Comparison of ENCODE assay signal across 16 cellular contexts in the genomic region with DNA sequence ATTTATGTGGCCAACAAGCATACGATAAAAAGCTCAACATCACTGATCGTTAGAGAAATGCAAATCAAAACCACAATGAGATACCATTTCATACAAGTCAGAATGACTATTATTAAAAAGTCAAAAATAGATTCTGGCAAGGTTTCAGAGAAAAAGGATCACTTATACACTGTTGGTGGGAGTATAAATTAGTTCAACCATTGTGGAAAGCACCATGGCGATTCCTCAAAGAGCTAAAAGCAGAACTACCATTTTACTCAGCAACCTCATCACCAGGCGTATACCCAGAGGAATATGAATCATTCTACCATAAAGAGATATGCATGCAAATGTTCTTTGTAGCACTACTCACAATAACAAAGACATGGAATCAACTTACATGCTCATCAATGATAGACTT.
DNase-seq lines count a peak whose midpoint lies in the region; ATAC-seq and TF ChIP-seq lines count a peak whose summit lies in the region.
"Had no signal": no experiment of that assay in that cellular context is flagged by ENCODE, and none has a peak within 500 bp of the region (broad histone marks: within the 10 kb centered on the region; RNA-seq: fewer than 3 reads in every experiment).

No MANE protein-coding gene starts in this region.

- no peaks in the 10 kb centered on the region for H3K4me1 ChIP-seq in Caco-2
- H3K4me1 ChIP-seq: SJCRH30 had no signal

- BruUV-seq in Caco-2 (replicated peaks; lab: Mats Ljungman, UMichigan), result no TSS peak

- ATAC-seq in GM18519 (IDR thresholded peaks at IDR 0.05; ENCODE audit: low FRiP score, unreplicated experiment) (peak; percentile 86), GM21529 (IDR thresholded peaks at IDR 0.05; ENCODE audit: unreplicated experiment) (peak; percentile 72), HG03103 (IDR thresholded peaks at IDR 0.05; ENCODE audit: low read depth, unreplicated experiment) (peak; percentile 56), activated B cell treated with CpG ODN at 0.5 μM for 24 hours (ENCODE audit: low read depth) (peak; percentile 58), HG03175 (IDR thresholded peaks at IDR 0.05; ENCODE audit: unreplicated experiment) (no peak), left cardiac atrium (no peak)
- ATAC-seq: activated T-cell treated with anti-CD3 and anti-CD28 coated beads, Interleukin-2, amount 50 U/mL, for 4 hours had no signal

- no peaks in the 10 kb centered on the region for H3K36me3 ChIP-seq in Caco-2 (ENCODE audit: control insufficient read depth, insufficient read depth, low read length)
- H3K36me3 ChIP-seq: SJCRH30 had no signal

- H3K27ac Mint-ChIP-seq in activated B cell treated with CpG ODN at 0.5 μM for 24 hours (no peak overlapping the region), Caco-2 (ENCODE audit: unreplicated experiment) (no peak overlapping the region)
- H3K27ac Mint-ChIP-seq: nephron had no signal

- H3K27me3 Mint-ChIP-seq in activated B cell treated with CpG ODN at 0.5 μM for 24 hours (no peaks in the 10 kb centered on the region), Caco-2 (ENCODE audit: insufficient read depth, unreplicated experiment) (no peaks in the 10 kb centered on the region)

- CTCF ChIA-PET in activated B cell treated with CpG ODN at 0.5 μM for 24 hours (lab: Charles Lee) (no interaction called here), Caco-2 (lab: Charles Lee) (no interaction called here)

- H3K4me3 Mint-ChIP-seq in activated B cell treated with CpG ODN at 0.5 μM for 24 hours (no peak overlapping the region), Caco-2 (ENCODE audit: unreplicated experiment) (no peak overlapping the region)
- H3K4me3 Mint-ChIP-seq: activated T-cell treated with anti-CD3 and anti-CD28 coated beads, Interleukin-2, amount 50 U/mL, for 4 hours; nephron had no signal

- H3K9me3 Mint-ChIP-seq in activated B cell treated with CpG ODN at 0.5 μM for 24 hours, result peaks cover 5% of the 10 kb centered on the region
- no peaks in the 10 kb centered on the region for H3K9me3 Mint-ChIP-seq in Caco-2 (ENCODE audit: unreplicated experiment)

- H3K4me3 ChIP-seq in Caco-2 (ENCODE audit: low read depth, low read length), result no peak overlapping the region
- H3K4me3 ChIP-seq: SJCRH30 had no signal

- TF ChIP-seq CTCF in activated B cell treated with CpG ODN at 0.5 μM for 24 hours (IDR thresholded peaks at IDR 0.05), result no peak
- no peak for TF ChIP-seq CTCF in Caco-2 (IDR thresholded peaks at IDR 0.05; ENCODE audit: insufficient read depth in 1 of 2, low read depth in 1 of 2, low read length in 1 of 2, severe bottlenecking in 1 of 2, unreplicated experiment in 1 of 2)

- H3K4me1 Mint-ChIP-seq in activated B cell treated with CpG ODN at 0.5 μM for 24 hours (peaks cover 8% of the 10 kb centered on the region), Caco-2 (ENCODE audit: low read depth, unreplicated experiment) (no peaks in the 10 kb centered on the region)
- H3K4me1 Mint-ChIP-seq: nephron had no signal

- no peaks in the 10 kb centered on the region for H3K27me3 ChIP-seq in Caco-2 (replicated peaks; ENCODE audit: control insufficient read depth, insufficient read depth, low read length)
- H3K27me3 ChIP-seq: SJCRH30 had no signal

- intact Hi-C loops in activated B cell treated with CpG ODN at 0.5 μM for 24 hours (cut with micrococcal nuclease) (no loop called here), Caco-2 (cut with micrococcal nuclease; ENCODE audit: unreplicated experiment) (no loop called here), left cardiac atrium (cut with DNase I) (no loop called here)

- H3K36me3 Mint-ChIP-seq in activated B cell treated with CpG ODN at 0.5 μM for 24 hours (ENCODE audit: low read depth) (no peaks in the 10 kb centered on the region), Caco-2 (ENCODE audit: insufficient read depth, unreplicated experiment) (no peaks in the 10 kb centered on the region)

- no peaks in the 10 kb centered on the region for H3K9me3 ChIP-seq in Caco-2
- H3K9me3 ChIP-seq: SJCRH30 had no signal

- DNase-seq in activated B cell treated with CpG ODN at 0.5 μM for 24 hours (no peak), Caco-2 (no peak), left cardiac atrium (no peak)
- DNase-seq in stimulated activated CD4-positive, alpha-beta T cell treated with anti-CD3 and anti-CD28 coated beads, Interleukin-1b, Interleukin-23, amount 100 ng/mL, for 48 hours, result no peak
- DNase-seq: activated T-cell treated with anti-CD3 and anti-CD28 coated beads, Interleukin-2, amount 50 U/mL, for 4 hours; AML-193; central memory CD4-positive, alpha-beta T cell; DMS79; NCI-H2107; SJCRH30; T1000 had no signal

- POLR2A ChIA-PET in activated B cell treated with CpG ODN at 0.5 μM for 24 hours (lab: Charles Lee) (no interaction called here), Caco-2 (lab: Charles Lee) (no interaction called here)

Comparison
In these comparisons a context has a peak if more than half of its experiments do, and no peak if none do; other contexts are left out.
1. ATAC-seq: peak in GM18519 (single experiment), GM21529 (single experiment), HG03103 (single experiment) and activated B cell treated with CpG ODN at 0.5 μM for 24 hours (single experiment); none in HG03175 (single experiment) and left cardiac atrium (0 of 2).